ENCODE assay signal across 21 cellular contexts in the genomic region with DNA sequence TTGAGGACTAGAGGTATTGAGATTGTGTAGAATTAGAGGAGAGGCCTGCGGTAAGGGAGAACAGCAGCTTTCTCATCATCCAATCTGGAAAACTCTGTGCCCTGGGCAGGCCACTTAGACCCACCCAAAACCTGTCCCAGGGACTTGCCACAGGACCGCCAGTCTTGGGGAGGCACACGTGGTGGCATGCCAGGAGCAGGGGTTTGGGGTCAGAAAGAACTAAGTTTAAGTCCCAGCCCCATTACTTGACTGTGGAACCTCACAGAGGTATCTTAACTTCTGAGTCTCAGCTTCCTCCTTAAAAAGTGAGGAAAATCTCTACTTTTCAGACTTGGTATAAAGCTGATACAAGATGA.
"Had no signal": no experiment of that assay in that cellular context is flagged by ENCODE, and none has a peak within 500 bp of the region (broad histone marks: within the 10 kb centered on the region; RNA-seq: fewer than 3 reads in every experiment).

No MANE protein-coding gene starts in this region.

- H2AFZ ChIP-seq: parathyroid adenoma had no signal

- DNase-seq: activated CD4-positive, alpha-beta T cell treated with anti-CD3 and anti-CD28 coated beads, Interleukin-2, amount 10 ng/mL, durations not matched to agents 24 days and 14 days; activated CD4-positive, CD25-positive, alpha-beta regulatory T cell; activated naive CD4-positive, alpha-beta T cell treated with anti-CD3 and anti-CD28 coated beads, Interleukin-2, amount 50 U/mL, for 16 hours; activated T-cell treated with anti-CD3 and anti-CD28 coated beads, Interleukin-2, amount 50 U/mL, for 1 hour; aorta; brain microvascular endothelial cell; central memory CD4-positive, alpha-beta T cell; colonic mucosa; erythroblast; kidney; natural killer cell; stimulated activated CD4-positive, alpha-beta T cell treated with anti-CD3 and anti-CD28 coated beads, Interleukin-4, amount 100 ng/mL, for 1 hour; T1000 had no signal

- H3K36me3 ChIP-seq: brain microvascular endothelial cell, colonic mucosa, neutrophil had no signal

- H3K9me3 ChIP-seq: colonic mucosa, neutrophil had no signal

- H3K9ac ChIP-seq: parathyroid adenoma had no signal

- H3K4me1 ChIP-seq: colonic mucosa, parathyroid adenoma had no signal

- H3K4me2 ChIP-seq: smooth muscle cell had no signal

- H3K79me2 ChIP-seq: parathyroid adenoma had no signal

- ATAC-seq: left lobe of liver, natural killer cell, sciatic nerve had no signal

- H3K4me3 ChIP-seq: colonic mucosa, lung, smooth muscle cell had no signal

- H3K27me3 ChIP-seq: brain microvascular endothelial cell, colonic mucosa, neutrophil had no signal

- FAIRE-seq: endometrium, frontal cortex, kidney had no signal

- H3K27ac ChIP-seq: brain microvascular endothelial cell, colonic mucosa, neutrophil, parathyroid adenoma had no signal
